In genomic region chr19:38506723-38507550, GRCh38 we compare ENCODE assay signal across 9 cellular contexts.
DNase-seq lines count a peak whose midpoint lies in the region; FAIRE-seq lines count a peak whose summit lies in the region.
"Had no signal": no experiment of that assay in that cellular context is flagged by ENCODE, and none has a peak within 500 bp of the region (broad histone marks: within the 10 kb centered on the region; RNA-seq: fewer than 3 reads in every experiment).

No MANE protein-coding gene starts in this region.

- H3K9me3 Mint-ChIP-seq in activated naive CD4-positive, alpha-beta T cell treated with anti-CD3 and anti-CD28 coated beads, Interleukin-2, amount 50 U/mL, for 24 hours, result no peaks in the 10 kb centered on the region

- FAIRE-seq in HTR-8/SVneo (lab: Jason Lieb, UNC), result no peak
- FAIRE-seq: A204.1 had no signal

- H3K4me1 Mint-ChIP-seq in activated naive CD4-positive, alpha-beta T cell treated with anti-CD3 and anti-CD28 coated beads, Interleukin-2, amount 50 U/mL, for 24 hours, result peaks cover 4% of the 10 kb centered on the region

- DNase-seq in DMS153 (lab: John Stamatoyannopoulos, UW), result peak; percentile 50
- DNase-seq in DMS153 treated with DMSO at 0.1 percent for 48 hours (lab: John Stamatoyannopoulos, UW; ENCODE audit: unreplicated experiment), result no peak
- peak; percentile 65 for DNase-seq in HTR-8/SVneo (ENCODE audit: insufficient read length, low spot score)
- peak; percentile 42 for DNase-seq in SIG-M5 (lab: John Stamatoyannopoulos, UW)
- peak; percentile 65 for DNase-seq in hepatic stellate cell (ENCODE audit: low spot score)
- peak; percentile 74 to 86 for DNase-seq in stimulated activated CD4-positive, alpha-beta T cell treated with anti-CD3 and anti-CD28 coated beads, Interleukin-15, amount 100 ng/mL, for 1 hour (ENCODE audit: low read depth in 1 of 2, low spot score in 1 of 2)
- DNase-seq in midbrain (lab: John Stamatoyannopoulos, UW), result no peak

- no peak overlapping the region for H3K27ac Mint-ChIP-seq in activated naive CD4-positive, alpha-beta T cell treated with anti-CD3 and anti-CD28 coated beads, Interleukin-2, amount 50 U/mL, for 24 hours

- no peaks in the 10 kb centered on the region for H3K27me3 Mint-ChIP-seq in activated naive CD4-positive, alpha-beta T cell treated with anti-CD3 and anti-CD28 coated beads, Interleukin-2, amount 50 U/mL, for 24 hours

- H3K4me3 Mint-ChIP-seq in activated naive CD4-positive, alpha-beta T cell treated with anti-CD3 and anti-CD28 coated beads, Interleukin-2, amount 50 U/mL, for 24 hours, result peak overlapping the region; percentile 42

- no peaks in the 10 kb centered on the region for H3K36me3 Mint-ChIP-seq in activated naive CD4-positive, alpha-beta T cell treated with anti-CD3 and anti-CD28 coated beads, Interleukin-2, amount 50 U/mL, for 24 hours

Comparison
In these comparisons a context has a peak if more than half of its experiments do, and no peak if none do; other contexts are left out.
1. DNase-seq: peak in DMS153 (single experiment), HTR-8/SVneo (single experiment), SIG-M5 (single experiment), hepatic stellate cell (single experiment) and stimulated activated CD4-positive, alpha-beta T cell treated with anti-CD3 and anti-CD28 coated beads, Interleukin-15, amount 100 ng/mL, for 1 hour (2 of 2); none in DMS153 treated with DMSO at 0.1 percent for 48 hours (single experiment) and midbrain (single experiment).